12 cellular contexts compared by ENCODE assay signal in the genomic region with DNA sequence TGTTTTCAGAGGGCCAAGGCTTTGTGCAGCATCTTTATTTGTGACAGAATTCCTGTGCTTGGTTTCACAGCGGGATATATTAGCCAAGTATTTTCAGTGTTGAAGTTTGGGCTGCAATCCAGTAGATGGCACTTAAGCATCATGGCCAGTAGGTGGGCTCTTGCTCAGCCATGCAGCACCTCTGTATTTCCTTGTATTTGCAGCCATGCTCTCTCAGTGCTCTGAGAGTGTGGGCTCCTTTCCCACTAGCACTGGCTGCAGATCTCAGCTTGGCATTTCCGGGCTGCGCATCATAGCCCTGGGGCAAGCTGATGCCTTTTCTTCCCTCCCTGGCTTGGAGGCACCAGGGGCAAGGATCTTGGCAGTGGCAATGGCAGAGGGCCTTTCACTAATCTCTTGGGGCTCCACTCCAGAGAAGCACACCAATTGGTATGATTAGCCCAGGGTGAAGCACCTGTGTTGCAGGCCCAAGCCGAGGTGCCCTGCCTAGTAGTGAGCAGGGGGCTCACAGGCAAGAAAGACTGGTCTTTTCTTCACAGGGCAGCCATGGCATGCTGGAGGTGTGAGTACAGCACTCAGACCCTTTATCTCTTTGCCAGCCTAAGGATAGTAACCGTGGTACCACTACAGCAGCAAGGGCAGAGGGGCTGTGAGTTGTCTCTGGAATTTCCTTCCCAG. TPM values are rescaled to one million over a fixed set of nuclear protein-coding genes. Genes with fewer than 3 reads are reported as not detected.
DNase-seq lines count a peak whose midpoint lies in the region; ATAC-seq and TF ChIP-seq lines count a peak whose summit lies in the region.
"Had no signal": no experiment of that assay in that cellular context is flagged by ENCODE, and none has a peak within 500 bp of the region (broad histone marks: within the 10 kb centered on the region; RNA-seq: fewer than 3 reads in every experiment).

No MANE protein-coding gene starts in this region.

- H3K27ac ChIP-seq in VCaP (no peak overlapping the region), osteoblast (ENCODE audit: low read depth, low read length) (no peak overlapping the region)
- H3K27ac ChIP-seq: lower lobe of right lung had no signal

- peaks cover 0 to 2% (median 0%) of the 10 kb centered on the region in 3 donors for H3K4me1 Mint-ChIP-seq in T-cell
- H3K4me1 Mint-ChIP-seq in activated naive CD4-positive, alpha-beta T cell treated with anti-CD3 and anti-CD28 coated beads, Interleukin-2, amount 10 ng/mL, durations not matched to agents 7 days and 5 days = no peaks in the 10 kb centered on the region
- H3K4me1 Mint-ChIP-seq: activated T-helper 17 cell treated with anti-CD3 and anti-CD28 coated beads, Interleukin-2, amount 50 U/mL, for 72 hours had no signal

- H3K4me3 ChIP-seq in LNCaP clone FGC (ENCODE audit: low read depth, low read length) = no peak overlapping the region
- no peak overlapping the region for H3K4me3 ChIP-seq in osteoblast (ENCODE audit: insufficient read depth, low read length)
- H3K4me3 ChIP-seq: lower lobe of right lung had no signal

- no peak overlapping the region for H3K4me3 Mint-ChIP-seq in T-cell
- H3K4me3 Mint-ChIP-seq in activated naive CD4-positive, alpha-beta T cell treated with anti-CD3 and anti-CD28 coated beads, Interleukin-2, amount 10 ng/mL, durations not matched to agents 7 days and 5 days = no peak overlapping the region
- H3K4me3 Mint-ChIP-seq: activated T-helper 17 cell treated with anti-CD3 and anti-CD28 coated beads, Interleukin-2, amount 50 U/mL, for 72 hours; stimulated activated naive CD8-positive, alpha-beta T cell treated with anti-CD3 and anti-CD28 coated beads, Interleukin-15, Interleukin-2, amounts not matched to agents 100 ng/mL and 50 ng/mL, for 24 hours had no signal

- H2AFZ ChIP-seq in osteoblast (ENCODE audit: low read length) = no peak overlapping the region

- peaks cover 0 to 8% (median 4%) of the 10 kb centered on the region in 3 donors for H3K9me3 Mint-ChIP-seq in T-cell
- H3K9me3 Mint-ChIP-seq in activated naive CD4-positive, alpha-beta T cell treated with anti-CD3 and anti-CD28 coated beads, Interleukin-2, amount 10 ng/mL, durations not matched to agents 7 days and 5 days = no peaks in the 10 kb centered on the region
- H3K9me3 Mint-ChIP-seq: stimulated activated naive CD8-positive, alpha-beta T cell treated with anti-CD3 and anti-CD28 coated beads, Interleukin-15, Interleukin-2, amounts not matched to agents 100 ng/mL and 50 ng/mL, for 24 hours had no signal

- H3K27me3 Mint-ChIP-seq in T-cell = no peaks in the 10 kb centered on the region
- no peaks in the 10 kb centered on the region for H3K27me3 Mint-ChIP-seq in activated naive CD4-positive, alpha-beta T cell treated with anti-CD3 and anti-CD28 coated beads, Interleukin-2, amount 10 ng/mL, durations not matched to agents 7 days and 5 days

- H3K36me3 ChIP-seq in osteoblast (ENCODE audit: insufficient read depth, low read length) = no peaks in the 10 kb centered on the region
- H3K36me3 ChIP-seq: lower lobe of right lung had no signal

- H3K9me3 ChIP-seq in osteoblast (ENCODE audit: low read depth, low read length) = no peaks in the 10 kb centered on the region
- H3K9me3 ChIP-seq: lower lobe of right lung had no signal

- TF ChIP-seq CTCF in LNCaP clone FGC (IDR thresholded peaks at IDR 0.05; ENCODE audit: control insufficient read depth, extremely low read depth, insufficient read depth) = peak; percentile 45
- 0 out of 2 replicates have a peak, but pooled peaks have one; percentile 24 for TF ChIP-seq CTCF in VCaP (conservative IDR thresholded peaks at IDR 0.05)
- peak; percentile 20 for TF ChIP-seq CTCF in osteoblast (IDR thresholded peaks at IDR 0.05; ENCODE audit: extremely low read depth, low read depth, low read length)

- no peak overlapping the region for H3K4me2 ChIP-seq in osteoblast (ENCODE audit: insufficient read depth, low read length)

- no peaks in the 10 kb centered on the region for H4K20me1 ChIP-seq in osteoblast (ENCODE audit: insufficient read depth, low read length)

- H3K79me2 ChIP-seq in osteoblast (ENCODE audit: insufficient read depth, low read length) = no peaks in the 10 kb centered on the region

- DNase-seq in LNCaP clone FGC (ENCODE audit: low read depth) (peak; percentile 7), osteoblast (ENCODE audit: insufficient read length, low spot score, missing footprints) (no peak), T-cell (no peak)
- no peak for DNase-seq in activated naive CD4-positive, alpha-beta T cell treated with anti-CD3 and anti-CD28 coated beads, Interleukin-2, amount 10 ng/mL, durations not matched to agents 7 days and 5 days
- DNase-seq: lower lobe of right lung had no signal

- no peaks in the 10 kb centered on the region for H3K4me1 ChIP-seq in osteoblast (ENCODE audit: insufficient read depth, low read length)
- H3K4me1 ChIP-seq: lower lobe of right lung had no signal

- POLR2A ChIA-PET in T-cell (lab: Charles Lee) = no interaction called here

- H3K27me3 ChIP-seq in osteoblast (ENCODE audit: insufficient read depth, low read length) = no peaks in the 10 kb centered on the region

- CTCF ChIA-PET in T-cell (lab: Charles Lee) = no interaction called here
- CTCF ChIA-PET in activated naive CD4-positive, alpha-beta T cell treated with anti-CD3 and anti-CD28 coated beads, Interleukin-2, amount 10 ng/mL, durations not matched to agents 7 days and 5 days (lab: Charles Lee) = no interaction called here

- peak; percentile 40 for ATAC-seq in GM19351 (IDR thresholded peaks at IDR 0.05; ENCODE audit: unreplicated experiment)
- ATAC-seq in T-cell (replicated peaks in 1 of 4) = no peak
- no peak for ATAC-seq in GM19328 (IDR thresholded peaks at IDR 0.05; ENCODE audit: unreplicated experiment)
- ATAC-seq in GM18517 (IDR thresholded peaks at IDR 0.05; ENCODE audit: unreplicated experiment) = no peak
- ATAC-seq: activated T-helper 17 cell treated with anti-CD3 and anti-CD28 coated beads, Interleukin-2, amount 50 U/mL, for 72 hours had no signal

- H3K27ac Mint-ChIP-seq in T-cell = no peak overlapping the region
- no peak overlapping the region for H3K27ac Mint-ChIP-seq in activated naive CD4-positive, alpha-beta T cell treated with anti-CD3 and anti-CD28 coated beads, Interleukin-2, amount 10 ng/mL, durations not matched to agents 7 days and 5 days
- H3K27ac Mint-ChIP-seq: activated T-helper 17 cell treated with anti-CD3 and anti-CD28 coated beads, Interleukin-2, amount 50 U/mL, for 72 hours; stimulated activated naive CD8-positive, alpha-beta T cell treated with anti-CD3 and anti-CD28 coated beads, Interleukin-15, Interleukin-2, amounts not matched to agents 100 ng/mL and 50 ng/mL, for 24 hours had no signal

- no peaks in the 10 kb centered on the region for H3K36me3 Mint-ChIP-seq in T-cell
- H3K36me3 Mint-ChIP-seq in activated naive CD4-positive, alpha-beta T cell treated with anti-CD3 and anti-CD28 coated beads, Interleukin-2, amount 10 ng/mL, durations not matched to agents 7 days and 5 days = no peaks in the 10 kb centered on the region

RNA-seq across cellular contexts. Expression of a gene that starts 48.3 kb away (rescaled TPM):
- total RNA-seq in osteoblast (not detected in 2 replicates), T-cell (not detected)
- total RNA-seq: activated T-helper 17 cell treated with anti-CD3 and anti-CD28 coated beads, Interleukin-2, amount 50 U/mL, for 72 hours; lower lobe of right lung; T-helper 2 cell treated with Interferon-gamma antibody and Interleukin-4, amounts not matched to agents 100 ng/mL and 5 ng/mL, for 36 hours had no signal
